9 cellular contexts compared by ENCODE assay signal in genomic region chr19:41785653-41786052, GRCh38. TPM values are rescaled to one million over a fixed set of nuclear protein-coding genes. Genes with fewer than 3 reads are reported as not detected.
A peak's percentile ranks its signal among the peaks of the same experiment; 100 is the strongest.
DNase-seq lines count a peak whose midpoint lies in the region; ATAC-seq lines count a peak whose summit lies in the region.
"Had no signal": no experiment of that assay in that cellular context is flagged by ENCODE, and none has a peak within 500 bp of the region (broad histone marks: within the 10 kb centered on the region; RNA-seq: fewer than 3 reads in every experiment).

No MANE protein-coding gene starts in this region.

- peak overlapping the region in 2 of 8 donors; percentile 8 to 40 for H3K27ac Mint-ChIP-seq in CD8-positive, alpha-beta memory T cell
- H3K27ac Mint-ChIP-seq in effector memory CD8-positive, alpha-beta T cell, result no peak overlapping the region
- H3K27ac Mint-ChIP-seq: IgD-negative memory B cell had no signal

- no peaks in the 10 kb centered on the region for H3K36me3 Mint-ChIP-seq in CD8-positive, alpha-beta memory T cell
- no peaks in the 10 kb centered on the region for H3K36me3 Mint-ChIP-seq in effector memory CD8-positive, alpha-beta T cell (ENCODE audit: insufficient read depth)
- H3K36me3 Mint-ChIP-seq: IgD-negative memory B cell had no signal

- peak; percentile 46 to 77 (median 65) for DNase-seq in CD8-positive, alpha-beta memory T cell
- DNase-seq in HS-27A (ENCODE audit: low read depth), result peak; percentile 47
- DNase-seq in NCI-H774 (lab: John Stamatoyannopoulos, UW), result peak; percentile 64
- peak; percentile 63 to 72 for DNase-seq in activated CD4-positive, alpha-beta T cell treated with anti-CD3 and anti-CD28 coated beads, Interleukin-2, amount 50 U/mL, for 48 hours
- peak; percentile 59 to 67 (median 64) for DNase-seq in effector memory CD8-positive, alpha-beta T cell
- DNase-seq in midbrain (lab: John Stamatoyannopoulos, UW), result peak; percentile 2
- DNase-seq in stimulated activated CD8-positive, alpha-beta memory T cell treated with anti-CD3 and anti-CD28 coated beads, Interleukin-7, amount 100 ng/mL, for 1 hour (ENCODE audit: low read depth in 2 of 2), result peak; percentile 27 to 44

- no peaks in the 10 kb centered on the region for H3K9me3 ChIP-seq in CD8-positive, alpha-beta memory T cell (ENCODE audit: low read length)

- peak; percentile 94 for ATAC-seq in effector memory CD8-positive, alpha-beta T cell (replicated peaks)
- no peak for ATAC-seq in GM18502 (IDR thresholded peaks at IDR 0.05; ENCODE audit: poor library complexity, unreplicated experiment)

- peaks cover 11% of the 10 kb centered on the region for H3K4me1 ChIP-seq in CD8-positive, alpha-beta memory T cell (ENCODE audit: insufficient read depth, low read length)

- H3K27me3 Mint-ChIP-seq in CD8-positive, alpha-beta memory T cell, result peaks cover 31 to 53% of the 10 kb centered on the region in 2 donors
- H3K27me3 Mint-ChIP-seq in effector memory CD8-positive, alpha-beta T cell, result peaks cover 64 to 74% of the 10 kb centered on the region in 2 donors

- peaks cover 14 to 17% (median 17%) of the 10 kb centered on the region in 3 donors for H3K4me1 Mint-ChIP-seq in CD8-positive, alpha-beta memory T cell
- H3K4me1 Mint-ChIP-seq in effector memory CD8-positive, alpha-beta T cell (ENCODE audit: low read depth in 2 of 2), result peaks cover 14 to 15% of the 10 kb centered on the region in 2 donors

- CTCF ChIA-PET in CD8-positive, alpha-beta memory T cell (lab: Charles Lee), result interaction anchor here (0.7 to 4.5 kb wide), 7 partner anchors 9 to 144 kb away, joined by 3 to 66 read pairs (median 4); partner anchors contain the start of gene CEACAM6

- POLR2A ChIA-PET in CD8-positive, alpha-beta memory T cell (lab: Charles Lee), result interaction anchor here (0.7 kb wide), 1 partner anchor 32 kb away, joined by 3 read pairs; no protein-coding TSS in a partner anchor

- H3K4me3 ChIP-seq in CD8-positive, alpha-beta memory T cell (ENCODE audit: low read length), result no peak overlapping the region

- no peaks in the 10 kb centered on the region for H3K36me3 ChIP-seq in CD8-positive, alpha-beta memory T cell (ENCODE audit: insufficient read depth, low read length)

- H3K27ac ChIP-seq in CD8-positive, alpha-beta memory T cell (ENCODE audit: low read depth, low read length), result no peak overlapping the region

- H3K9me3 Mint-ChIP-seq in CD8-positive, alpha-beta memory T cell, result no peaks in the 10 kb centered on the region
- H3K9me3 Mint-ChIP-seq in effector memory CD8-positive, alpha-beta T cell, result no peaks in the 10 kb centered on the region
- H3K9me3 Mint-ChIP-seq: IgD-negative memory B cell had no signal

- H3K27me3 ChIP-seq in CD8-positive, alpha-beta memory T cell (ENCODE audit: insufficient read depth, low read length, poor library complexity, severe bottlenecking), result peaks cover 8% of the 10 kb centered on the region

- H3K4me3 Mint-ChIP-seq in CD8-positive, alpha-beta memory T cell, result peak overlapping the region in 5 of 7 donors; percentile 4 to 53 (median 52)
- peak overlapping the region; percentile 48 to 49 for H3K4me3 Mint-ChIP-seq in effector memory CD8-positive, alpha-beta T cell

RNA-seq across cellular contexts. Expression of gene CEACAM3, which starts 10.7 kb away (rescaled TPM):
- total RNA-seq in CD8-positive, alpha-beta memory T cell, result not detected
- polyA plus RNA-seq in CD8-positive, alpha-beta memory T cell, result not detected
- polyA plus RNA-seq: IgD-negative memory B cell had no signal

RNA-seq across cellular contexts. Expression of gene CEACAM6, which starts 30.3 kb away (rescaled TPM):
- total RNA-seq in CD8-positive, alpha-beta memory T cell, result not detected
- polyA plus RNA-seq in CD8-positive, alpha-beta memory T cell, result not detected
- polyA plus RNA-seq: IgD-negative memory B cell had no signal

RNA-seq across cellular contexts. Expression of gene LYPD4, which starts 58.8 kb away (rescaled TPM):
- not detected for total RNA-seq in CD8-positive, alpha-beta memory T cell
- not detected for polyA plus RNA-seq in CD8-positive, alpha-beta memory T cell
- polyA plus RNA-seq: IgD-negative memory B cell had no signal

RNA-seq across cellular contexts. Expression of gene DMRTC2, which starts 59.2 kb away (rescaled TPM):
- total RNA-seq in CD8-positive, alpha-beta memory T cell, result not detected
- polyA plus RNA-seq in CD8-positive, alpha-beta memory T cell, result not detected
- polyA plus RNA-seq: IgD-negative memory B cell had no signal

Comparison
In these comparisons a context has a peak if more than half of its experiments do, and no peak if none do; other contexts are left out.
1. DNase-seq: peak in every context shown above with its lines; median percentile 68 in activated CD4-positive, alpha-beta T cell treated with anti-CD3 and anti-CD28 coated beads, Interleukin-2, amount 50 U/mL, for 48 hours; 65 in CD8-positive, alpha-beta memory T cell; 64 in NCI-H774; 64 in effector memory CD8-positive, alpha-beta T cell; 47 in HS-27A; 36 in stimulated activated CD8-positive, alpha-beta memory T cell treated with anti-CD3 and anti-CD28 coated beads, Interleukin-7, amount 100 ng/mL, for 1 hour; 2 in midbrain.